ENCODE assay signal across 8 cellular contexts in the genomic region with DNA sequence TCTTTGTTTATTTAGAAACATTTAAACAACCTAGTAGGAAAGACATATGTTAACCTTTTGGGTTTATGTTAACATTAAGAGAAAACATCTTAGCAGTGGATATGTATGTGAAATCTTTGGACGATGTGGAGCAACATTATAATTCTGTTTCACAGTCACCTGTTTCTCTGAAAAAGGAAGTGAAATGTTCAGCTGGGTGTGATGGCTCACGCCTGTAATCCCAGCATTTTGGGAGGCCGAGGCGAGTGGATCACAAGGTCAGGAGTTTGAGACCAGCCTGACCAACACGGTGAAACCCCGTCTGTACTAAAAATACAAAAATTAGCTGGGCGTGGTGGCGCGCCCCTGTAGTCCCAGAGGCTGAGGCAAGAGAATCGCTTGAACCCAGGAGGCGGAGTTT. TPM values are rescaled to one million over a fixed set of nuclear protein-coding genes. Genes with fewer than 3 reads are reported as not detected.
DNase-seq lines count a peak whose midpoint lies in the region; ATAC-seq and TF ChIP-seq lines count a peak whose summit lies in the region.
"Not testable (repeated sequence)": the region's sequence is repeated elsewhere in the genome, so short reads cannot be mapped to it uniquely, and the experiment has no call there.

No MANE protein-coding gene starts in this region.

- H3K27ac Mint-ChIP-seq in CD8-positive, alpha-beta memory T cell, result peak overlapping the region in 7 of 8 donors; percentile 39 to 99 (median 94)
- peak overlapping the region; percentile 96 for H3K27ac Mint-ChIP-seq in activated T-helper 17 cell treated with anti-CD3 and anti-CD28 coated beads, Interleukin-2, amount 50 U/mL, for 72 hours
- peak overlapping the region; percentile 40 for H3K27ac Mint-ChIP-seq in neural crest cell (ENCODE audit: unreplicated experiment)

- peak overlapping the region; percentile 89 to 96 (median 92) for H3K4me3 Mint-ChIP-seq in CD8-positive, alpha-beta memory T cell
- peak overlapping the region; percentile 97 for H3K4me3 Mint-ChIP-seq in activated T-helper 17 cell treated with anti-CD3 and anti-CD28 coated beads, Interleukin-2, amount 50 U/mL, for 72 hours
- peak overlapping the region; percentile 97 for H3K4me3 Mint-ChIP-seq in neural crest cell

- H3K9ac ChIP-seq in iPS-15b (ENCODE audit: low read depth, low read length), result peak overlapping the region; percentile 86

- not testable (repeated sequence) for H3K4me3 ChIP-seq in CD8-positive, alpha-beta memory T cell (ENCODE audit: low read length)
- H3K4me3 ChIP-seq in Jurkat, Clone E6-1 (ENCODE audit: low read length), result peak overlapping the region; percentile 72
- H3K4me3 ChIP-seq in ectodermal cell (ENCODE audit: insufficient read depth, low read depth, low read length) (peak overlapping the region; percentile 91), iPS-15b (ENCODE audit: low read depth, low read length) (peak overlapping the region; percentile 72), thymus (ENCODE audit: low read length) (peak overlapping the region; percentile 66)

- not testable (repeated sequence) for H3K9me3 ChIP-seq in CD8-positive, alpha-beta memory T cell (ENCODE audit: low read length); ectodermal cell (ENCODE audit: control insufficient read depth, low read length); iPS-15b (ENCODE audit: control insufficient read depth, insufficient read depth, low read length); thymus (ENCODE audit: control insufficient read depth)

- TF ChIP-seq CTCF in RWPE1 (conservative IDR thresholded peaks at IDR 0.05; ENCODE audit: low read depth); neural crest cell (conservative IDR thresholded peaks at IDR 0.05): not testable (repeated sequence)

- POLR2A ChIA-PET in CD8-positive, alpha-beta memory T cell (lab: Charles Lee); RWPE1 (lab: Yijun Ruan, JAX; ENCODE audit: low non-redundant PET): not testable (repeated sequence)

- not testable (repeated sequence) for DNase-seq in CD8-positive, alpha-beta memory T cell; Jurkat, Clone E6-1 (ENCODE audit: low read depth, low spot score); RWPE1 (ENCODE audit: low spot score); neural crest cell (ENCODE audit: low read depth, low spot score)

- not testable (repeated sequence) for H3K27me3 Mint-ChIP-seq in CD8-positive, alpha-beta memory T cell; activated T-helper 17 cell treated with anti-CD3 and anti-CD28 coated beads, Interleukin-2, amount 50 U/mL, for 72 hours; neural crest cell (ENCODE audit: low read depth)

- H3K36me3 Mint-ChIP-seq in CD8-positive, alpha-beta memory T cell, result peaks cover 3 to 29% (median 6%) of the 10 kb centered on the region in 3 donors
- peaks cover 52% of the 10 kb centered on the region for H3K36me3 Mint-ChIP-seq in activated T-helper 17 cell treated with anti-CD3 and anti-CD28 coated beads, Interleukin-2, amount 50 U/mL, for 72 hours (ENCODE audit: low read depth)
- peaks cover 31% of the 10 kb centered on the region for H3K36me3 Mint-ChIP-seq in neural crest cell (ENCODE audit: low read depth)

- H3K27ac ChIP-seq in CD8-positive, alpha-beta memory T cell (ENCODE audit: low read depth, low read length); ectodermal cell (ENCODE audit: insufficient read depth, low read depth, low read length, poor library complexity, severe bottlenecking); thymus (ENCODE audit: low read depth): not testable (repeated sequence)
- H3K27ac ChIP-seq in RWPE1, result peak overlapping the region; percentile 54

- ATAC-seq in activated T-helper 17 cell treated with anti-CD3 and anti-CD28 coated beads, Interleukin-2, amount 50 U/mL, for 72 hours (replicated peaks), result not testable (repeated sequence)

- not testable (repeated sequence) for H3K9me3 Mint-ChIP-seq in CD8-positive, alpha-beta memory T cell; activated T-helper 17 cell treated with anti-CD3 and anti-CD28 coated beads, Interleukin-2, amount 50 U/mL, for 72 hours; neural crest cell

- H3K36me3 ChIP-seq in CD8-positive, alpha-beta memory T cell (ENCODE audit: insufficient read depth, low read length); ectodermal cell (ENCODE audit: control insufficient read depth, insufficient read depth, low read length); iPS-15b (ENCODE audit: control insufficient read depth, insufficient read depth, low read length); thymus (ENCODE audit: control insufficient read depth, insufficient read depth): not testable (repeated sequence)

- CTCF ChIA-PET in CD8-positive, alpha-beta memory T cell (lab: Charles Lee); RWPE1 (lab: Yijun Ruan, JAX): not testable (repeated sequence)

- H3K4me1 ChIP-seq in CD8-positive, alpha-beta memory T cell (ENCODE audit: insufficient read depth, low read length), result peaks cover 10% of the 10 kb centered on the region
- H3K4me1 ChIP-seq in ectodermal cell (ENCODE audit: control insufficient read depth, insufficient read depth, low read length); iPS-15b (ENCODE audit: control insufficient read depth, insufficient read depth, low read length); thymus (ENCODE audit: control insufficient read depth, insufficient read depth, low read length): not testable (repeated sequence)

- H3K4me1 Mint-ChIP-seq in CD8-positive, alpha-beta memory T cell, result peaks cover 34 to 61% (median 35%) of the 10 kb centered on the region in 3 donors
- peaks cover 13% of the 10 kb centered on the region for H3K4me1 Mint-ChIP-seq in activated T-helper 17 cell treated with anti-CD3 and anti-CD28 coated beads, Interleukin-2, amount 50 U/mL, for 72 hours
- peaks cover 52% of the 10 kb centered on the region for H3K4me1 Mint-ChIP-seq in neural crest cell

- not testable (repeated sequence) for H3K27me3 ChIP-seq in CD8-positive, alpha-beta memory T cell (ENCODE audit: insufficient read depth, low read length, poor library complexity, severe bottlenecking); ectodermal cell (ENCODE audit: control insufficient read depth, insufficient read depth, low read length, poor library complexity, severe bottlenecking); iPS-15b (ENCODE audit: control insufficient read depth, insufficient read depth, low read length); thymus (ENCODE audit: control insufficient read depth, insufficient read depth)

- 85 to 89% methylated on average over 11 of the region's 11 CpGs for WGBS in ectodermal cell, 2 experiments
- 91% methylated on average over 11 of the region's 11 CpGs for WGBS in thymus

RNA-seq across cellular contexts. Expression of a gene that starts 1.5 kb away (rescaled TPM):
- total RNA-seq in CD8-positive, alpha-beta memory T cell, result 10 to 100 TPM; 32.3 to 37.1 TPM
- polyA plus RNA-seq in CD8-positive, alpha-beta memory T cell, result 26.3 TPM
- 10.9 TPM for polyA plus RNA-seq in Jurkat, Clone E6-1 (2012; ENCODE audit: insufficient read depth, insufficient read length)
- 10 to 100 TPM; 32.2 to 45.2 TPM for total RNA-seq in activated T-helper 17 cell treated with anti-CD3 and anti-CD28 coated beads, Interleukin-2, amount 50 U/mL, for 72 hours
- polyA plus RNA-seq in ectodermal cell (2013, experiment 1 of 4), result 63.4 TPM
- 58.5 TPM for polyA plus RNA-seq in ectodermal cell (2013, experiment 2 of 4)
- 57.8 TPM for polyA plus RNA-seq in ectodermal cell (2013, experiment 3 of 4)
- 62.3 TPM for polyA plus RNA-seq in ectodermal cell (2013, experiment 4 of 4)
- total RNA-seq in neural crest cell, result 111 and 116 TPM in 2 replicates
- polyA plus RNA-seq in thymus, result 32.1 TPM

Comparison
In these comparisons a context has a peak if more than half of its experiments do, and no peak if none do; other contexts are left out.
1. H3K27ac Mint-ChIP-seq: peak in every context shown above with its lines; median percentile 96 in activated T-helper 17 cell treated with anti-CD3 and anti-CD28 coated beads, Interleukin-2, amount 50 U/mL, for 72 hours; 94 in CD8-positive, alpha-beta memory T cell; 40 in neural crest cell.